ENCODE assay signal across 8 cellular contexts in genomic region chr3:122383915-122384697, GRCh38. TPM values are rescaled to one million over a fixed set of nuclear protein-coding genes. Genes with fewer than 3 reads are reported as not detected.
DNase-seq lines count a peak whose midpoint lies in the region; ATAC-seq and TF ChIP-seq lines count a peak whose summit lies in the region.

TSS of gene FAM162A (plus strand) at chr3:122384182. CDS start at chr3:122384266, 84 bp downstream.

- peak within 1 kb of the TSS; percentile 90 for H3K4me3 Mint-ChIP-seq in WTC11

- ATAC-seq in GM18909 (IDR thresholded peaks at IDR 0.05; ENCODE audit: poor library complexity, unreplicated experiment) (peak; percentile 95), HG03175 (IDR thresholded peaks at IDR 0.05; ENCODE audit: unreplicated experiment) (peak; percentile 95), WTC11 (peak; percentile 94)

- CTCF ChIA-PET in WTC11 (lab: Charles Lee): interaction anchor here (0.6 to 2.6 kb wide), 20 partner anchors 8 to 831 kb away, joined by 3 to 40 read pairs (median 4); partner anchors contain the start of genes PARP14 and WDR5B

- POLR2A ChIA-PET in WTC11 (lab: Charles Lee): interaction anchor here (0.5 to 2.5 kb wide), 7 partner anchors 9 to 297 kb away, joined by 3 to 18 read pairs (median 4); partner anchors contain the start of gene WDR5B

- peaks cover 26% of the 10 kb centered on the region for H3K36me3 Mint-ChIP-seq in WTC11

- H3K4me1 Mint-ChIP-seq in WTC11: peaks cover 45% of the 10 kb centered on the region

- H3K4me3 ChIP-seq in cardiac fibroblast (replicated peaks in 1 of 2; ENCODE audit: low read depth in 2 of 2, low read length in 2 of 2): peak within 1 kb of the TSS; percentile 90 to 92

- DNase-seq in AG08396 (ENCODE audit: low spot score): peak; percentile 92
- peak; percentile 82 for DNase-seq in NCI-H2227 treated with DMSO at 0.1 percent for 48 hours (lab: John Stamatoyannopoulos, UW)
- peak; percentile 94 for DNase-seq in WTC11 (ENCODE audit: low spot score)
- DNase-seq in cardiac fibroblast (ENCODE audit: low read depth in 2 of 2): peak; percentile 85 to 87
- peak; percentile 94 for DNase-seq in inferior parietal cortex (ENCODE audit: extremely low spot score)
- peak; percentile 92 for DNase-seq in stimulated activated CD4-positive, alpha-beta T cell treated with anti-CD3 and anti-CD28 coated beads, Interleukin-12 subunit alpha, Interleukin-12 subunit beta, amount 100 ng/mL, for 4 hours

- H3K27ac Mint-ChIP-seq in WTC11: peak within 1 kb of the TSS; percentile 98

- TF ChIP-seq CTCF in WTC11 (IDR thresholded peaks at IDR 0.05): no peak
- peak; percentile 27 for TF ChIP-seq CTCF in cardiac fibroblast (IDR thresholded peaks at IDR 0.05; ENCODE audit: low read depth, low read length)

- H3K9me3 Mint-ChIP-seq in WTC11: no peaks in the 10 kb centered on the region

- H3K27me3 Mint-ChIP-seq in WTC11 (ENCODE audit: low read depth): no peaks in the 10 kb centered on the region

TF ChIP-seq in WTC11, 78 proteins besides CTCF, POLR2A, EP300 and RAD21 (continues in another document):
- TF ChIP-seq ELF4 (CRISPR knock-in tag; IDR thresholded peaks at IDR 0.05; ENCODE audit: low read depth) (no peak), ZNF263 (CRISPR knock-in tag; IDR thresholded peaks at IDR 0.05; ENCODE audit: low read depth) (no peak), ETV6 (CRISPR knock-in tag; IDR thresholded peaks at IDR 0.05) (peak; percentile 96), ZNF416 (CRISPR knock-in tag; IDR thresholded peaks at IDR 0.05) (no peak), TP53 (CRISPR knock-in tag; IDR thresholded peaks at IDR 0.05) (0 out of 2 replicates have a peak, but pooled peaks have one; percentile 37), CREB1 (CRISPR knock-in tag; IDR thresholded peaks at IDR 0.05) (peak; percentile 24; the same call in 1 of the 2 replicates), GABPB1 (CRISPR knock-in tag; IDR thresholded peaks at IDR 0.05) (peak; percentile 49), TEAD1 (CRISPR knock-in tag; IDR thresholded peaks at IDR 0.05) (peak; percentile 69; the same call in 1 of the 2 replicates), ZNF138 (CRISPR knock-in tag; conservative IDR thresholded peaks at IDR 0.05) (peak; percentile 85; the same call in 1 of the 2 replicates), ZNF396 (CRISPR knock-in tag; IDR thresholded peaks at IDR 0.05; ENCODE audit: borderline replicate concordance) (no peak), HMGXB4 (CRISPR knock-in tag; IDR thresholded peaks at IDR 0.05) (peak; percentile 97), ZNF281 (CRISPR knock-in tag; IDR thresholded peaks at IDR 0.05) (0 out of 2 replicates have a peak, but pooled peaks have one; percentile 15), FOXK1 (CRISPR knock-in tag; IDR thresholded peaks at IDR 0.05) (peak; percentile 87; the same call in 1 of the 2 replicates), MAX (CRISPR knock-in tag; IDR thresholded peaks at IDR 0.05) (peak; percentile 93), FOXP1 (CRISPR knock-in tag; IDR thresholded peaks at IDR 0.05; ENCODE audit: borderline replicate concordance) (peak; percentile 69), ZNF219 (CRISPR knock-in tag; IDR thresholded peaks at IDR 0.05; ENCODE audit: borderline replicate concordance) (0 out of 2 replicates have a peak, but pooled peaks have one; percentile 32), NFE2L1 (CRISPR knock-in tag; IDR thresholded peaks at IDR 0.05) (no peak; the same call in 1 of the 2 replicates), USF2 (CRISPR knock-in tag; IDR thresholded peaks at IDR 0.05) (peak; percentile 61), ZBTB21 (CRISPR knock-in tag; IDR thresholded peaks at IDR 0.05; ENCODE audit: borderline replicate concordance) (peak; percentile 93), MYBL2 (CRISPR knock-in tag; IDR thresholded peaks at IDR 0.05) (no peak), CBFB (CRISPR knock-in tag; IDR thresholded peaks at IDR 0.05; ENCODE audit: low read depth) (0 out of 2 replicates have a peak, but pooled peaks have one; percentile 60), ZBTB43 (CRISPR knock-in tag; IDR thresholded peaks at IDR 0.05) (no peak), ESRRA (CRISPR knock-in tag; IDR thresholded peaks at IDR 0.05; ENCODE audit: borderline replicate concordance) (peak; percentile 69; the same call in 1 of the 2 replicates), ERG (CRISPR knock-in tag; IDR thresholded peaks at IDR 0.05) (no peak)

RNA-seq across cellular contexts. Expression of gene FAM162A, which starts in this region (rescaled TPM):
- total RNA-seq in WTC11 (2021): 83.9 to 141 TPM (median 128 TPM) in 3 replicates

Comparison
In these comparisons a context has a peak if more than half of its experiments do, and no peak if none do; other contexts are left out.
1. Peak in every context shown above with its lines: DNase-seq, ATAC-seq and H3K4me3 ChIP-seq.